ENCODE assay signal across 13 cellular contexts in genomic region chr6:50087231-50087954, GRCh38. TPM values are rescaled to one million over a fixed set of nuclear protein-coding genes. Genes with fewer than 3 reads are reported as not detected.
DNase-seq lines count a peak whose midpoint lies in the region; ATAC-seq, FAIRE-seq and TF ChIP-seq lines count a peak whose summit lies in the region.
"Had no signal": no experiment of that assay in that cellular context is flagged by ENCODE, and none has a peak within 500 bp of the region (broad histone marks: within the 10 kb centered on the region; RNA-seq: fewer than 3 reads in every experiment).

No MANE protein-coding gene starts in this region.

- H4K20me1 ChIP-seq in IMR-90 (ENCODE audit: insufficient read depth, low read length) (no peaks in the 10 kb centered on the region), mammary epithelial cell (ENCODE audit: insufficient read depth, low read length) (no peaks in the 10 kb centered on the region), HepG2 (ENCODE audit: insufficient read depth, low read length) (no peaks in the 10 kb centered on the region)

- peak; percentile 91 for DNase-seq in AG10803 (ENCODE audit: low read depth)
- peak; percentile 78 for DNase-seq in IMR-90
- DNase-seq in mammary epithelial cell: peak; percentile 26
- peak; percentile 5 for DNase-seq in HepG2 (ENCODE audit: low spot score)
- DNase-seq in stimulated activated CD8-positive, alpha-beta memory T cell treated with anti-CD3 and anti-CD28 coated beads, Interleukin-4, amount 100 ng/mL, for 48 hours: no peak
- DNase-seq in caudate nucleus (lab: John Stamatoyannopoulos, UW): no peak
- DNase-seq in stimulated activated CD4-positive, alpha-beta T cell treated with anti-CD3 and anti-CD28 coated beads, Interleukin-15, amount 100 ng/mL, for 24 hours: no peak
- DNase-seq: NCI-H2107; NK-92 treated with Interleukin-12 subunit alpha and Interleukin-12 subunit beta, amount 100 ng/mL, for 24 hours; stomach had no signal

- H3K36me3 ChIP-seq in IMR-90 (ENCODE audit: control insufficient read depth, insufficient read depth, low read length) (no peaks in the 10 kb centered on the region), mammary epithelial cell (ENCODE audit: insufficient read depth, low read length) (no peaks in the 10 kb centered on the region), HepG2 (replicated peaks in 1 of 2; ENCODE audit: control insufficient read depth in 1 of 2, insufficient read depth in 2 of 2, low read length in 2 of 2) (no peaks in the 10 kb centered on the region)
- H3K36me3 ChIP-seq: stomach had no signal

- FAIRE-seq in HepG2 (lab: Jason Lieb, UNC): no peak

- H3K4me1 ChIP-seq in IMR-90 (ENCODE audit: control insufficient read depth, insufficient read depth, low read length) (peaks cover 4% of the 10 kb centered on the region; the same call in 1 of the 2 replicates), mammary epithelial cell (ENCODE audit: insufficient read depth, low read length) (peaks cover 13% of the 10 kb centered on the region), HepG2 (ENCODE audit: insufficient read depth, low read length) (peaks cover 21% of the 10 kb centered on the region)
- H3K4me1 ChIP-seq: stomach had no signal

- no peak overlapping the region for H2AFZ ChIP-seq in IMR-90 (replicated peaks; ENCODE audit: low read length, poor library complexity)
- H2AFZ ChIP-seq in mammary epithelial cell (ENCODE audit: low read depth, low read length): no peak overlapping the region
- no peak overlapping the region for H2AFZ ChIP-seq in HepG2 (ENCODE audit: low read length)

- TF ChIP-seq RAD21 in IMR-90 (IDR thresholded peaks at IDR 0.05; ENCODE audit: low read length) (no peak), HepG2 (CRISPR knock-in tag; IDR thresholded peaks at IDR 0.05) (no peak)

- H3K4me2 ChIP-seq in IMR-90 (ENCODE audit: low read depth, low read length): no peak overlapping the region
- peak overlapping the region; percentile 2 for H3K4me2 ChIP-seq in mammary epithelial cell (ENCODE audit: insufficient read depth, low read depth, low read length)
- no peak overlapping the region for H3K4me2 ChIP-seq in HepG2 (ENCODE audit: low read depth, low read length)

- peak overlapping the region; percentile 7; the same call in 1 of the 2 replicates for H3K56ac ChIP-seq in IMR-90 (ENCODE audit: extremely low read depth, insufficient read depth, low read length)

- BruUV-seq in IMR-90 (replicated peaks; lab: Mats Ljungman, UMichigan) (no TSS peak), mammary epithelial cell (replicated peaks; lab: Mats Ljungman, UMichigan) (no TSS peak), HepG2 (replicated peaks; lab: Mats Ljungman, UMichigan) (no TSS peak)

- no peak overlapping the region for H3K23ac ChIP-seq in IMR-90 (ENCODE audit: low read depth, low read length)

- POLR2A ChIA-PET in IMR-90 (lab: Charles Lee; ENCODE audit: unreplicated experiment): no interaction called here
- POLR2A ChIA-PET in HepG2 (lab: Yijun Ruan, JAX): no interaction called here

- no peak overlapping the region for H2AK5ac ChIP-seq in IMR-90 (ENCODE audit: low read depth, low read length)

- H3K27me3 ChIP-seq in IMR-90 (ENCODE audit: control insufficient read depth, insufficient read depth, low read length) (no peaks in the 10 kb centered on the region), mammary epithelial cell (ENCODE audit: insufficient read depth, low read length) (no peaks in the 10 kb centered on the region), HepG2 (ENCODE audit: control insufficient read depth in 1 of 2, insufficient read depth in 2 of 2, low read length in 2 of 2) (no peaks in the 10 kb centered on the region)
- H3K27me3 ChIP-seq: stomach had no signal

- 0 out of 2 replicates have a peak overlapping the region, but pooled peaks have one; percentile 14 for H3K4ac ChIP-seq in IMR-90 (ENCODE audit: low read depth, low read length)

- TF ChIP-seq CTCF in AG10803 (conservative IDR thresholded peaks at IDR 0.05; ENCODE audit: low read length): peak; percentile 42
- peak; percentile 22; the same call in 1 of the 2 replicates for TF ChIP-seq CTCF in IMR-90 (conservative IDR thresholded peaks at IDR 0.05; ENCODE audit: low read depth, low read length)
- peak; percentile 17 to 27 for TF ChIP-seq CTCF in mammary epithelial cell (conservative IDR thresholded peaks at IDR 0.05 in 1 of 2, IDR thresholded peaks at IDR 0.05 in 1 of 2; ENCODE audit: extremely low read depth in 1 of 2, insufficient read depth in 1 of 2, low read depth in 1 of 2, low read length in 2 of 2)
- peak; percentile 48 for TF ChIP-seq CTCF in HepG2 (CRISPR knock-in tag; IDR thresholded peaks at IDR 0.05)

- intact Hi-C loops in IMR-90 (cut with micrococcal nuclease) (no loop called here), mammary epithelial cell (cut with micrococcal nuclease) (no loop called here), HepG2 (cut with micrococcal nuclease; ENCODE audit: unreplicated experiment) (no loop called here)

- peak overlapping the region; percentile 22; the same call in 1 of the 2 replicates for H3K18ac ChIP-seq in IMR-90 (ENCODE audit: low read depth, low read length)

- CTCF ChIA-PET in IMR-90 (lab: Yijun Ruan, JAX): interaction anchor here (0.5 to 1.1 kb wide), 4 partner anchors 22 to 451 kb away, joined by 3 to 6 read pairs (median 3); no protein-coding TSS in a partner anchor
- CTCF ChIA-PET in mammary epithelial cell (lab: Charles Lee; ENCODE audit: low non-redundant PET): no interaction called here
- CTCF ChIA-PET in HepG2 (lab: Yijun Ruan, JAX; ENCODE audit: low intra/inter-chr PET ratio, low total read pairs): no interaction called here

- no peak overlapping the region for H3K27ac ChIP-seq in IMR-90 (ENCODE audit: insufficient read depth, low read length)
- no peak overlapping the region for H3K27ac ChIP-seq in mammary epithelial cell (ENCODE audit: insufficient read depth, low read depth, low read length)
- H3K27ac ChIP-seq in HepG2 (ENCODE audit: extremely low read length, insufficient read depth, low read length): no peak overlapping the region
- H3K27ac ChIP-seq in caudate nucleus (ENCODE audit: low read depth, low read length): no peak overlapping the region
- H3K27ac ChIP-seq: stomach had no signal

- H2BK5ac ChIP-seq in IMR-90 (ENCODE audit: low read depth, low read length, poor library complexity, severe bottlenecking): peak overlapping the region; percentile 5

- peak overlapping the region; percentile 85 for H2BK20ac ChIP-seq in IMR-90 (ENCODE audit: low read depth, low read length)

- TF ChIP-seq POLR2A in IMR-90 (IDR thresholded peaks at IDR 0.05; ENCODE audit: low read depth, low read length) (no peak), HepG2 (IDR thresholded peaks at IDR 0.05; ENCODE audit: insufficient read depth in 1 of 2, low read depth in 2 of 2, low read length in 2 of 2) (no peak)

- no peak overlapping the region for H4K91ac ChIP-seq in IMR-90 (ENCODE audit: insufficient read depth, low read depth, low read length)

- no peak overlapping the region for H2AK9ac ChIP-seq in IMR-90 (replicated peaks; ENCODE audit: low read depth, low read length, poor library complexity)

- no peak overlapping the region for H3K4me3 ChIP-seq in AG10803 (ENCODE audit: low read length)
- no peak overlapping the region for H3K4me3 ChIP-seq in IMR-90 (ENCODE audit: insufficient read depth, low read depth, low read length)
- H3K4me3 ChIP-seq in mammary epithelial cell (replicated peaks in 1 of 3; ENCODE audit: insufficient read depth in 1 of 3, low read depth in 2 of 3, low read length in 3 of 3): no peak overlapping the region
- H3K4me3 ChIP-seq in HepG2 (replicated peaks in 1 of 3; ENCODE audit: insufficient read depth in 1 of 3, low read depth in 2 of 3, low read length in 3 of 3): no peak overlapping the region
- H3K4me3 ChIP-seq: stomach had no signal

- H2BK15ac ChIP-seq in IMR-90 (ENCODE audit: low read depth, low read length): no peak overlapping the region

- TF ChIP-seq EP300 in HepG2 (IDR thresholded peaks at IDR 0.05; ENCODE audit: low read depth in 2 of 2, low read length in 2 of 2): no peak
- no peak for TF ChIP-seq EP300 in HepG2 (CRISPR knock-in tag; IDR thresholded peaks at IDR 0.05; ENCODE audit: borderline replicate concordance)

- peak overlapping the region; percentile 6; the same call in 1 of the 2 replicates for H4K5ac ChIP-seq in IMR-90 (ENCODE audit: low read depth, low read length)

- peak; percentile 96 for ATAC-seq in IMR-90 (ENCODE audit: low read depth)
- ATAC-seq in HepG2: peak; percentile 61
- no peak for ATAC-seq in HG03139 (IDR thresholded peaks at IDR 0.05; ENCODE audit: unreplicated experiment)
- ATAC-seq: activated CD4-positive, CD25-positive, alpha-beta regulatory T cell treated with anti-CD3 and anti-CD28 coated beads, Interleukin-2, amount 50 U/mL, for 24 hours had no signal

- no peaks in the 10 kb centered on the region for H3K79me1 ChIP-seq in IMR-90 (ENCODE audit: low read depth in 1 of 2, low read length in 2 of 2)

- peak overlapping the region in 1 of 2 experiments; percentile 11; a peak in 2 of 4 replicates for H4K8ac ChIP-seq in IMR-90 (ENCODE audit: low read depth in 2 of 2, low read length in 2 of 2)

- dilution Hi-C loops in IMR-90 (cut with HindIII; ENCODE audit: low sequenced_read_pairs, unreplicated experiment) (no loop called here), mammary epithelial cell (cut with HindIII; ENCODE audit: low sequenced_read_pairs) (no loop called here)

- H3K79me2 ChIP-seq in mammary epithelial cell (ENCODE audit: insufficient read depth, low read length) (no peaks in the 10 kb centered on the region), HepG2 (ENCODE audit: insufficient read depth, low read length) (no peaks in the 10 kb centered on the region)

- in situ Hi-C loops in IMR-90 (cut with MboI; ENCODE audit: low sequenced_read_pairs): no loop called here
- in situ Hi-C loops in mammary epithelial cell (cut with MboI; ENCODE audit: low sequenced_read_pairs in 2 of 2): no loop called here
- in situ Hi-C loops in HepG2 (cut with HindIII; ENCODE audit: extremely low pct_ligation_motif_present, low pct_unique_long_range_greater_than_20kb): no loop called here

- peak overlapping the region; percentile 66; the same call in 1 of the 2 replicates for H2BK120ac ChIP-seq in IMR-90 (ENCODE audit: low read depth, low read length)

- H3K9me1 ChIP-seq in IMR-90 (ENCODE audit: insufficient read depth, low read length): no peaks in the 10 kb centered on the region

- H3K9ac ChIP-seq in IMR-90 (ENCODE audit: low read depth, low read length) (no peak overlapping the region), mammary epithelial cell (ENCODE audit: insufficient read depth, low read length) (no peak overlapping the region), HepG2 (ENCODE audit: insufficient read depth, low read depth, low read length) (no peak overlapping the region)

- no CpG with 5 or more reads among the region's 2 CpGs for WGBS in IMR-90 (ENCODE audit: extremely low coverage in 2 of 2, insufficient read length in 1 of 2), 2 experiments
- WGBS in mammary epithelial cell (ENCODE audit: low coverage, missing lambda C conversion rate): 88% methylated on average over 1 of the region's 2 CpGs
- WGBS in HepG2 (ENCODE audit: low lambda C conversion rate): 39% methylated on average over 2 of the region's 2 CpGs

- H3K9me3 ChIP-seq in IMR-90 (ENCODE audit: control insufficient read depth, insufficient read depth, low read length) (no peaks in the 10 kb centered on the region), mammary epithelial cell (replicated peaks; ENCODE audit: insufficient read depth, low read length) (no peaks in the 10 kb centered on the region), HepG2 (ENCODE audit: low read length) (no peaks in the 10 kb centered on the region)
- H3K9me3 ChIP-seq: stomach had no signal

- no peak overlapping the region; the same call in 1 of the 2 replicates for H3K14ac ChIP-seq in IMR-90 (replicated peaks; ENCODE audit: low read depth, low read length)

RNA-seq across cellular contexts. Expression of gene DEFB112, which starts 37.7 kb away (rescaled TPM):
- total RNA-seq in IMR-90 (2012; rRNA removed) (not detected in 2 replicates), mammary epithelial cell (not detected), HepG2 (2016; rRNA removed; fragmentation: Illumina TruSeq; extraction: Trizol) (not detected in 2 replicates)
- polyA plus RNA-seq in IMR-90 (2012; rRNA removed) (not detected in 2 replicates), mammary epithelial cell (not detected), HepG2 (2011; rRNA removed) (not detected in 2 replicates)
- polyA plus RNA-seq in IMR-90 (2012; cell fraction: cytosol; rRNA removed): not detected in 2 replicates
- not detected in 2 replicates for polyA plus RNA-seq in IMR-90 (2012; cell fraction: nucleus; rRNA removed; ENCODE audit: low replicate concordance)
- not detected for polyA minus RNA-seq in mammary epithelial cell
- not detected in 2 replicates for total RNA-seq in HepG2 (2016; cell fraction: cytosol; rRNA removed; fragmentation: Illumina TruSeq; extraction: Trizol; ENCODE audit: low read depth)
- total RNA-seq in HepG2 (2016; cell fraction: insoluble cytoplasmic fraction; rRNA removed; fragmentation: Illumina TruSeq; extraction: Trizol): not detected in 2 replicates
- total RNA-seq in HepG2 (2016; cell fraction: membrane; rRNA removed; fragmentation: Illumina TruSeq; extraction: Trizol): not detected in 2 replicates
- total RNA-seq in HepG2 (2016; cell fraction: nucleus; rRNA removed; fragmentation: Illumina TruSeq; extraction: Trizol): not detected in 2 replicates
- polyA plus RNA-seq in HepG2 (2011; cell fraction: cytosol; rRNA removed): not detected in 2 replicates
- not detected in 2 replicates for polyA plus RNA-seq in HepG2 (2011; cell fraction: nucleus; rRNA removed)
- polyA plus RNA-seq in HepG2 (2012): not detected in 2 replicates
- not detected in 2 replicates for polyA plus RNA-seq in HepG2 (2016; cell fraction: cytosol; fragmentation: Illumina TruSeq; extraction: Trizol; ENCODE audit: low read depth)
- polyA plus RNA-seq in HepG2 (2016; cell fraction: insoluble cytoplasmic fraction; fragmentation: Illumina TruSeq; extraction: Trizol; ENCODE audit: low read depth): not detected in 2 replicates
- not detected in 2 replicates for polyA plus RNA-seq in HepG2 (2016; cell fraction: membrane; fragmentation: Illumina TruSeq; extraction: Trizol; ENCODE audit: low read depth)
- polyA plus RNA-seq in HepG2 (2016; cell fraction: nucleus; fragmentation: Illumina TruSeq; extraction: Trizol; ENCODE audit: insufficient read depth, low read depth): not detected in 2 replicates
- not detected in 2 replicates for polyA minus RNA-seq in HepG2 (2011; rRNA and poly(A)+ RNA removed; ENCODE audit: low replicate concordance)
- polyA minus RNA-seq in HepG2 (2011; cell fraction: cytosol; rRNA and poly(A)+ RNA removed): not detected in 2 replicates
- not detected in 2 replicates for polyA minus RNA-seq in HepG2 (2011; cell fraction: nucleus; rRNA and poly(A)+ RNA removed)
- total RNA-seq: stomach had no signal
- polyA plus RNA-seq: adipose tissue, stomach had no signal

Comparison
In these comparisons a context has a peak if more than half of its experiments do, and no peak if none do; other contexts are left out.
1. DNase-seq: peak in AG10803 (single experiment), IMR-90 (single experiment), mammary epithelial cell (single experiment) and HepG2 (single experiment); none in stimulated activated CD8-positive, alpha-beta memory T cell treated with anti-CD3 and anti-CD28 coated beads, Interleukin-4, amount 100 ng/mL, for 48 hours (single experiment), caudate nucleus (0 of 61) and stimulated activated CD4-positive, alpha-beta T cell treated with anti-CD3 and anti-CD28 coated beads, Interleukin-15, amount 100 ng/mL, for 24 hours (single experiment).
2. Peak in every context shown above with its lines, with median percentiles within 50 percentile points of each other: CTCF ChIP-seq.